14 cellular contexts compared by ENCODE assay signal in genomic region chr10:48589266-48589665, GRCh38. TPM values are rescaled to one million over a fixed set of nuclear protein-coding genes. Genes with fewer than 3 reads are reported as not detected.
DNase-seq lines count a peak whose midpoint lies in the region; ATAC-seq and TF ChIP-seq lines count a peak whose summit lies in the region.
"Had no signal": no experiment of that assay in that cellular context is flagged by ENCODE, and none has a peak within 500 bp of the region (broad histone marks: within the 10 kb centered on the region; RNA-seq: fewer than 3 reads in every experiment).

No MANE protein-coding gene starts in this region.

- no TSS peak for BruUV-seq in PC-9 (replicated peaks; lab: Mats Ljungman, UMichigan)

- H3K4me3 Mint-ChIP-seq in dendritic cell treated with granulocyte-macrophage colony-stimulating factor and Interleukin-4, amounts not matched to agents 40 ng/mL and 50 ng/mL, for 4 days, result no peak overlapping the region
- H3K4me3 Mint-ChIP-seq: activated T-cell treated with anti-CD3 and anti-CD28 coated beads, Interleukin-2, amount 50 U/mL, for 72 hours; B cell; natural killer cell treated with Interleukin-12 subunit alpha and Interleukin-12 subunit beta and Interleukin-15 and Interleukin-18, amount 100 ng/mL, for 72 hours had no signal

- H3F3A ChIP-seq in PC-9 (ENCODE audit: insufficient read depth, low read depth), result no peaks in the 10 kb centered on the region

- H4K20me1 ChIP-seq in PC-9 (ENCODE audit: insufficient read depth), result no peaks in the 10 kb centered on the region

- H3K9me3 Mint-ChIP-seq in dendritic cell treated with granulocyte-macrophage colony-stimulating factor and Interleukin-4, amounts not matched to agents 40 ng/mL and 50 ng/mL, for 4 days, result peaks cover 12% of the 10 kb centered on the region

- POLR2A ChIA-PET in PC-9 (lab: Charles Lee; ENCODE audit: unreplicated experiment), result no interaction called here

- H3K4me1 ChIP-seq in PC-9 (replicated peaks; ENCODE audit: insufficient read depth), result no peaks in the 10 kb centered on the region

- peaks cover 18% of the 10 kb centered on the region for H3K36me3 Mint-ChIP-seq in dendritic cell treated with granulocyte-macrophage colony-stimulating factor and Interleukin-4, amounts not matched to agents 40 ng/mL and 50 ng/mL, for 4 days (ENCODE audit: low read depth)
- H3K36me3 Mint-ChIP-seq: natural killer cell treated with Interleukin-12 subunit alpha and Interleukin-12 subunit beta and Interleukin-15 and Interleukin-18, amount 100 ng/mL, for 72 hours had no signal

- no peak overlapping the region for H3K4me2 ChIP-seq in PC-9

- no peak overlapping the region for H3K4me3 ChIP-seq in PC-9
- H3K4me3 ChIP-seq: coronary artery had no signal

- no peaks in the 10 kb centered on the region for H3K79me2 ChIP-seq in PC-9 (ENCODE audit: low read depth)

- H2AFZ ChIP-seq in PC-9, result no peak overlapping the region

- peak overlapping the region; percentile 31 for H3K27ac Mint-ChIP-seq in dendritic cell treated with granulocyte-macrophage colony-stimulating factor and Interleukin-4, amounts not matched to agents 40 ng/mL and 50 ng/mL, for 4 days
- H3K27ac Mint-ChIP-seq: activated T-cell treated with anti-CD3 and anti-CD28 coated beads, Interleukin-2, amount 50 U/mL, for 72 hours; B cell had no signal

- peaks cover 48% of the 10 kb centered on the region for H3K4me1 Mint-ChIP-seq in dendritic cell treated with granulocyte-macrophage colony-stimulating factor and Interleukin-4, amounts not matched to agents 40 ng/mL and 50 ng/mL, for 4 days (ENCODE audit: low read depth)

- H3K27me3 ChIP-seq in PC-9 (ENCODE audit: insufficient read depth, low read depth), result no peaks in the 10 kb centered on the region

- no peak overlapping the region for H3K27ac ChIP-seq in PC-9
- H3K27ac ChIP-seq: WERI-Rb-1 had no signal

- H3K9me2 ChIP-seq in PC-9 (ENCODE audit: insufficient read depth), result no peaks in the 10 kb centered on the region

- H3K9me3 ChIP-seq in PC-9 (ENCODE audit: insufficient read depth, low read depth), result peaks cover 9% of the 10 kb centered on the region; the same call in 1 of the 2 replicates

- DNase-seq in Right ventricle myocardium inferior (ENCODE audit: missing footprints), result no peak
- no peak for DNase-seq in cardiac septum (ENCODE audit: low spot score)
- peak; percentile 55 for DNase-seq in left kidney (ENCODE audit: low read depth, low spot score)
- no peak for DNase-seq in SW 1271 (lab: John Stamatoyannopoulos, UW)
- no peak for DNase-seq in DMS53 treated with DMSO at 0.1 percent for 48 hours (lab: John Stamatoyannopoulos, UW; ENCODE audit: unreplicated experiment)
- DNase-seq in PC-9, result no peak
- DNase-seq: activated T-cell treated with anti-CD3 and anti-CD28 coated beads, Interleukin-2, amount 50 U/mL, for 72 hours; NCI-H1092 treated with DMSO at 0.1 percent for 48 hours; WERI-Rb-1 had no signal

- intact Hi-C loops in Right ventricle myocardium inferior (cut with DNase I) (no loop called here), cardiac septum (cut with DNase I) (no loop called here), PC-9 (cut with micrococcal nuclease; ENCODE audit: unreplicated experiment) (no loop called here)
- intact Hi-C loops in dendritic cell treated with granulocyte-macrophage colony-stimulating factor and Interleukin-4, amounts not matched to agents 40 ng/mL and 50 ng/mL, for 4 days (cut with micrococcal nuclease), result no loop called here

- CTCF ChIA-PET in PC-9 (lab: Charles Lee), result no interaction called here

- no peak for TF ChIP-seq CTCF in PC-9 (conservative IDR thresholded peaks at IDR 0.05)

- H3K27me3 Mint-ChIP-seq in dendritic cell treated with granulocyte-macrophage colony-stimulating factor and Interleukin-4, amounts not matched to agents 40 ng/mL and 50 ng/mL, for 4 days, result peaks cover 3% of the 10 kb centered on the region
- H3K27me3 Mint-ChIP-seq: B cell had no signal

- no peaks in the 10 kb centered on the region for H3K36me3 ChIP-seq in PC-9 (ENCODE audit: low read depth)
- H3K36me3 ChIP-seq: WERI-Rb-1 had no signal

- ATAC-seq in Right ventricle myocardium inferior (peak; percentile 85), HG02623 (IDR thresholded peaks at IDR 0.05; ENCODE audit: unreplicated experiment) (no peak)
- ATAC-seq: activated T-cell treated with anti-CD3 and anti-CD28 coated beads, Interleukin-2, amount 50 U/mL, for 72 hours; natural killer cell treated with Interleukin-12 subunit alpha and Interleukin-12 subunit beta and Interleukin-15 and Interleukin-18, amount 100 ng/mL, for 72 hours had no signal

RNA-seq across cellular contexts. Expression of gene ARHGAP22, which starts 15.6 kb away (rescaled TPM):
- total RNA-seq in Right ventricle myocardium inferior (3.5 TPM), cardiac septum (4.4 TPM), PC-9 (2021) (3.2 and 4.0 TPM in 2 replicates)
- total RNA-seq: activated T-cell treated with anti-CD3 and anti-CD28 coated beads, Interleukin-2, amount 50 U/mL, for 72 hours had no signal
